Comparison of ENCODE assay signal across 3 cellular contexts in the genomic region with DNA sequence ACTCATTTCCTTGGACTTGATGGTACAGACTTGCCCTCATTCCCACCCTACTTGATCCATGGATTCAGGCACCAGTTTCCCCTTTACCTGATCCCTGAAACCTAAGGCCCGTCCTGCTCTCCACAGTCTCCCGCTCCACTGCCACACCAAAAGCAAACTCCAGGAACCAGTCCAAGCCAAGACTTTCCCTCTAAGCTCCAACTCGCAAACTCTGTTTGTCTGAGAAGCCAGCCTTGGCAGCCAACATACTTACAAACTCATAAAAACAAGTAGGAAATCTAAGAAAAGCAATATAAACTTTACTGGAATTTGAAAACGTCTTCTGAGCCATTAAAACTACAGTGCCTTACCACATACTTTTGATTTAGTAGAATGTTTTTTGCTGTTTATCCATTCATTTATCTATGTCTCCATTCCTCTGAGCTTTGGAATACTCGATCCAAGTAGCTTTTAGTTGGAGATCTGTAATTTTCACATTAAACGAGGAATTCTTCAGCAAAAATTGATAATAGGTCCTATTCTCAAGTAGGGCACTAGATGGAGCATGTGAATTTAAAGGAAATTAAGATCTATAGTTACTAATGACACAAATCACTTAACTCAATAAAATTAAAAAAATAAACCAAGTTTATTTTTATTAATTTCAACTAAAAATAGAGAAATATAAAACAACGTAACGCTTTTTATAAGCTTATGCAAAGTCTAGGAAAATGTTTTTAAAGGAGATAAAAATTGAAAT.
TF ChIP-seq lines count a peak whose summit lies in the region.

No MANE protein-coding gene starts in this region.

TF ChIP-seq in SK-N-SH, 30 proteins besides CTCF, POLR2A, EP300 and RAD21:
- TF ChIP-seq, protein P1, sequence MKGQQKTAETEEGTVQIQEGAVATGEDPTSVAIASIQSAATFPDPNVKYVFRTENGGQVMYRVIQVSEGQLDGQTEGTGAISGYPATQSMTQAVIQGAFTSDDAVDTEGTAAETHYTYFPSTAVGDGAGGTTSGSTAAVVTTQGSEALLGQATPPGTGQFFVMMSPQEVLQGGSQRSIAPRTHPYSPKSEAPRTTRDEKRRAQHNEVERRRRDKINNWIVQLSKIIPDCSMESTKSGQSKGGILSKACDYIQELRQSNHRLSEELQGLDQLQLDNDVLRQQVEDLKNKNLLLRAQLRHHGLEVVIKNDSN (IDR thresholded peaks at IDR 0.05; ENCODE audit: borderline replicate concordance, low read depth), result no peak
- no peak for TF ChIP-seq POLR2AphosphoS5 (IDR thresholded peaks at IDR 0.05; ENCODE audit: low read depth, low read length)
- TF ChIP-seq SMC3 (IDR thresholded peaks at IDR 0.05; ENCODE audit: low read depth, low read length), result no peak
- no peak for TF ChIP-seq FOXM1 (IDR thresholded peaks at IDR 0.05; ENCODE audit: low read depth)
- TF ChIP-seq RCOR1 (IDR thresholded peaks at IDR 0.05; ENCODE audit: low read length), result no peak
- TF ChIP-seq, protein P2, sequence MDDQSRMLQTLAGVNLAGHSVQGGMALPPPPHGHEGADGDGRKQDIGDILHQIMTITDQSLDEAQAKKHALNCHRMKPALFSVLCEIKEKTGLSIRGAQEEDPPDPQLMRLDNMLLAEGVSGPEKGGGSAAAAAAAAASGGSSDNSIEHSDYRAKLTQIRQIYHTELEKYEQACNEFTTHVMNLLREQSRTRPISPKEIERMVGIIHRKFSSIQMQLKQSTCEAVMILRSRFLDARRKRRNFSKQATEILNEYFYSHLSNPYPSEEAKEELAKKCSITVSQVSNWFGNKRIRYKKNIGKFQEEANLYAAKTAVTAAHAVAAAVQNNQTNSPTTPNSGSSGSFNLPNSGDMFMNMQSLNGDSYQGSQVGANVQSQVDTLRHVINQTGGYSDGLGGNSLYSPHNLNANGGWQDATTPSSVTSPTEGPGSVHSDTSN (IDR thresholded peaks at IDR 0.05), result no peak
- no peak for TF ChIP-seq TAF1 (IDR thresholded peaks at IDR 0.05; ENCODE audit: borderline replicate concordance, low read depth, low read length)
- no peak for TF ChIP-seq NRF1 (IDR thresholded peaks at IDR 0.05; ENCODE audit: low read depth, low read length)
- no peak for TF ChIP-seq GABPA (IDR thresholded peaks at IDR 0.05; ENCODE audit: low read depth)
- TF ChIP-seq RFX5 (IDR thresholded peaks at IDR 0.05; ENCODE audit: low read length), result no peak
- TF ChIP-seq CHD2 (IDR thresholded peaks at IDR 0.05; ENCODE audit: low read length, partially characterized antibody), result no peak
- TF ChIP-seq FOSL2 (IDR thresholded peaks at IDR 0.05; ENCODE audit: borderline replicate concordance, low read depth), result no peak
- TF ChIP-seq, protein P3, sequence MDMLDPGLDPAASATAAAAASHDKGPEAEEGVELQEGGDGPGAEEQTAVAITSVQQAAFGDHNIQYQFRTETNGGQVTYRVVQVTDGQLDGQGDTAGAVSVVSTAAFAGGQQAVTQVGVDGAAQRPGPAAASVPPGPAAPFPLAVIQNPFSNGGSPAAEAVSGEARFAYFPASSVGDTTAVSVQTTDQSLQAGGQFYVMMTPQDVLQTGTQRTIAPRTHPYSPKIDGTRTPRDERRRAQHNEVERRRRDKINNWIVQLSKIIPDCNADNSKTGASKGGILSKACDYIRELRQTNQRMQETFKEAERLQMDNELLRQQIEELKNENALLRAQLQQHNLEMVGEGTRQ (IDR thresholded peaks at IDR 0.05; ENCODE audit: borderline replicate concordance, low read depth, low read length), result no peak
- no peak for TF ChIP-seq YY1 (IDR thresholded peaks at IDR 0.05; ENCODE audit: low read depth)
TF ChIP-seq in SK-N-SH: peak in this region for 0.

TF ChIP-seq in SK-N-SH treated with all-trans-retinoic acid at 6 μM for 48 hours, 23 proteins besides CTCF, POLR2A, EP300 and RAD21 (continued from another document):
- TF ChIP-seq, protein P4, sequence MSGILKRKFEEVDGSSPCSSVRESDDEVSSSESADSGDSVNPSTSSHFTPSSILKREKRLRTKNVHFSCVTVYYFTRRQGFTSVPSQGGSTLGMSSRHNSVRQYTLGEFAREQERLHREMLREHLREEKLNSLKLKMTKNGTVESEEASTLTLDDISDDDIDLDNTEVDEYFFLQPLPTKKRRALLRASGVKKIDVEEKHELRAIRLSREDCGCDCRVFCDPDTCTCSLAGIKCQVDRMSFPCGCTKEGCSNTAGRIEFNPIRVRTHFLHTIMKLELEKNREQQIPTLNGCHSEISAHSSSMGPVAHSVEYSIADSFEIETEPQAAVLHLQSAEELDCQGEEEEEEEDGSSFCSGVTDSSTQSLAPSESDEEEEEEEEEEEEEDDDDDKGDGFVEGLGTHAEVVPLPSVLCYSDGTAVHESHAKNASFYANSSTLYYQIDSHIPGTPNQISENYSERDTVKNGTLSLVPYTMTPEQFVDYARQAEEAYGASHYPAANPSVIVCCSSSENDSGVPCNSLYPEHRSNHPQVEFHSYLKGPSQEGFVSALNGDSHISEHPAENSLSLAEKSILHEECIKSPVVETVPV (CRISPR knock-in tag; IDR thresholded peaks at IDR 0.05), result no peak
- TF ChIP-seq BACH2 (CRISPR knock-in tag; IDR thresholded peaks at IDR 0.05; ENCODE audit: borderline replicate concordance), result no peak
- TF ChIP-seq ZC3H10 (CRISPR knock-in tag; IDR thresholded peaks at IDR 0.05), result no peak
- TF ChIP-seq OSR1 (CRISPR knock-in tag; IDR thresholded peaks at IDR 0.05), result no peak
- no peak for TF ChIP-seq GLIS3 (CRISPR knock-in tag; IDR thresholded peaks at IDR 0.05)
- no peak for TF ChIP-seq ARNTL (CRISPR knock-in tag; IDR thresholded peaks at IDR 0.05; ENCODE audit: borderline replicate concordance, low read depth)
- TF ChIP-seq TOX (CRISPR knock-in tag; IDR thresholded peaks at IDR 0.05; ENCODE audit: borderline replicate concordance), result no peak
- TF ChIP-seq ISL1 (CRISPR knock-in tag; IDR thresholded peaks at IDR 0.05), result no peak
- TF ChIP-seq, protein P5, sequence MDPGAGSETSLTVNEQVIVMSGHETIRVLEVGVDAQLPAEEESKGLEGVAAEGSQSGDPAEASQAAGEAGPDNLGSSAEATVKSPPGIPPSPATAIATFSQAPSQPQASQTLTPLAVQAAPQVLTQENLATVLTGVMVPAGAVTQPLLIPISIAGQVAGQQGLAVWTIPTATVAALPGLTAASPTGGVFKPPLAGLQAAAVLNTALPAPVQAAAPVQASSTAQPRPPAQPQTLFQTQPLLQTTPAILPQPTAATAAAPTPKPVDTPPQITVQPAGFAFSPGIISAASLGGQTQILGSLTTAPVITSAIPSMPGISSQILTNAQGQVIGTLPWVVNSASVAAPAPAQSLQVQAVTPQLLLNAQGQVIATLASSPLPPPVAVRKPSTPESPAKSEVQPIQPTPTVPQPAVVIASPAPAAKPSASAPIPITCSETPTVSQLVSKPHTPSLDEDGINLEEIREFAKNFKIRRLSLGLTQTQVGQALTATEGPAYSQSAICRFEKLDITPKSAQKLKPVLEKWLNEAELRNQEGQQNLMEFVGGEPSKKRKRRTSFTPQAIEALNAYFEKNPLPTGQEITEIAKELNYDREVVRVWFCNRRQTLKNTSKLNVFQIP (CRISPR knock-in tag; IDR thresholded peaks at IDR 0.05; ENCODE audit: borderline replicate concordance, low read depth), result no peak
- no peak for TF ChIP-seq PPARA (CRISPR knock-in tag; IDR thresholded peaks at IDR 0.05; ENCODE audit: borderline replicate concordance)
- TF ChIP-seq CSDC2 (CRISPR knock-in tag; IDR thresholded peaks at IDR 0.05), result no peak
- TF ChIP-seq, protein P6, sequence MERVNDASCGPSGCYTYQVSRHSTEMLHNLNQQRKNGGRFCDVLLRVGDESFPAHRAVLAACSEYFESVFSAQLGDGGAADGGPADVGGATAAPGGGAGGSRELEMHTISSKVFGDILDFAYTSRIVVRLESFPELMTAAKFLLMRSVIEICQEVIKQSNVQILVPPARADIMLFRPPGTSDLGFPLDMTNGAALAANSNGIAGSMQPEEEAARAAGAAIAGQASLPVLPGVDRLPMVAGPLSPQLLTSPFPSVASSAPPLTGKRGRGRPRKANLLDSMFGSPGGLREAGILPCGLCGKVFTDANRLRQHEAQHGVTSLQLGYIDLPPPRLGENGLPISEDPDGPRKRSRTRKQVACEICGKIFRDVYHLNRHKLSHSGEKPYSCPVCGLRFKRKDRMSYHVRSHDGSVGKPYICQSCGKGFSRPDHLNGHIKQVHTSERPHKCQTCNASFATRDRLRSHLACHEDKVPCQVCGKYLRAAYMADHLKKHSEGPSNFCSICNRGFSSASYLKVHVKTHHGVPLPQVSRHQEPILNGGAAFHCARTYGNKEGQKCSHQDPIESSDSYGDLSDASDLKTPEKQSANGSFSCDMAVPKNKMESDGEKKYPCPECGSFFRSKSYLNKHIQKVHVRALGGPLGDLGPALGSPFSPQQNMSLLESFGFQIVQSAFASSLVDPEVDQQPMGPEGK (CRISPR knock-in tag; IDR thresholded peaks at IDR 0.05; ENCODE audit: borderline replicate concordance), result no peak
- TF ChIP-seq ZNF8 (CRISPR knock-in tag; IDR thresholded peaks at IDR 0.05), result no peak
- no peak for TF ChIP-seq ZFP3 (CRISPR knock-in tag; IDR thresholded peaks at IDR 0.05)
- TF ChIP-seq ZFP30 (CRISPR knock-in tag; IDR thresholded peaks at IDR 0.05), result no peak
- TF ChIP-seq RARB (CRISPR knock-in tag; IDR thresholded peaks at IDR 0.05), result no peak
TF ChIP-seq in SK-N-SH treated with all-trans-retinoic acid at 6 μM for 48 hours: peak in this region for 0.

TF ChIP-seq in K562, 482 proteins besides CTCF, POLR2A, EP300 and RAD21:
- TF ChIP-seq SRSF3 (IDR thresholded peaks at IDR 0.05; ENCODE audit: insufficient read depth, low read length) (no peak), CBFA2T3 (IDR thresholded peaks at IDR 0.05) (no peak), ZNF217 (CRISPR knock-in tag; IDR thresholded peaks at IDR 0.05) (no peak)
- TF ChIP-seq, protein P7, sequence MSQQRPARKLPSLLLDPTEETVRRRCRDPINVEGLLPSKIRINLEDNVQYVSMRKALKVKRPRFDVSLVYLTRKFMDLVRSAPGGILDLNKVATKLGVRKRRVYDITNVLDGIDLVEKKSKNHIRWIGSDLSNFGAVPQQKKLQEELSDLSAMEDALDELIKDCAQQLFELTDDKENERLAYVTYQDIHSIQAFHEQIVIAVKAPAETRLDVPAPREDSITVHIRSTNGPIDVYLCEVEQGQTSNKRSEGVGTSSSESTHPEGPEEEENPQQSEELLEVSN (IDR thresholded peaks at IDR 0.05; ENCODE audit: borderline replicate concordance in 1 of 2, extremely low read depth in 1 of 2, insufficient read depth in 1 of 2, insufficient read length in 1 of 2, low read depth in 1 of 2, low read length in 1 of 2, poor library complexity in 1 of 2, severe bottlenecking in 1 of 2), result no peak
- TF ChIP-seq, protein P8, sequence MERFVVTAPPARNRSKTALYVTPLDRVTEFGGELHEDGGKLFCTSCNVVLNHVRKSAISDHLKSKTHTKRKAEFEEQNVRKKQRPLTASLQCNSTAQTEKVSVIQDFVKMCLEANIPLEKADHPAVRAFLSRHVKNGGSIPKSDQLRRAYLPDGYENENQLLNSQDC (CRISPR knock-in tag; IDR thresholded peaks at IDR 0.05), result no peak
